Comparison of ENCODE assay signal across 28 cellular contexts in the genomic region with DNA sequence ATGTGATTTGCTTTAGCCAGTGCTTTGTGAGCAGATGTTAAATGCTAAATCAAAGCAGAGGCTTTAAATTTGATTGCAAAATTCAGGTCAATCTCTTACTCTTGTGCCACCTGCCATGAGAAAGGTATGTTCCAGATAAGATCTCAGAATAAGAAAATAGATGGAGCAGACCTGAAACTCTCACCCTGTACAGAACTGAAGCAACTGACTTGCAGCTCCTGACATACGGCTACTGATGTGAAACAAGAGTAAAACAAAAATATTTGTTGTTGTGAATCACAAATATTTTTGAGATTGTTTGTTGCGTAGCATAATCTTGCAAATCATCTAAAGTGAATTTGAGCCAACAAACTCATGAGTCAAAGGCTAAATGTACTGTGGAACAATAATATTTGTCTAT.
"Had no signal": no experiment of that assay in that cellular context is flagged by ENCODE, and none has a peak within 500 bp of the region (broad histone marks: within the 10 kb centered on the region; RNA-seq: fewer than 3 reads in every experiment).

No MANE protein-coding gene starts in this region.

- ATAC-seq: effector memory CD8-positive, alpha-beta T cell; foreskin keratinocyte; mucosa of descending colon; natural killer cell treated with Interleukin-12 subunit alpha and Interleukin-12 subunit beta and Interleukin-15 and Interleukin-18, amount 100 ng/mL, for 72 hours; sciatic nerve; stimulated activated naive CD8-positive, alpha-beta T cell treated with anti-CD3 and anti-CD28 coated beads, Interleukin-15, Interleukin-2, amounts not matched to agents 100 U/mL and 50 U/mL, for 24 hours had no signal

- H3K9me3 ChIP-seq: left ventricle myocardium inferior, mucosa of descending colon, neutrophil, ovary, prostate gland, thoracic aorta, uterus had no signal

- H3K27ac ChIP-seq: foreskin keratinocyte, left ventricle myocardium inferior, neutrophil, ovary, prostate gland, skin epidermis, thoracic aorta, uterus had no signal

- H3K27me3 ChIP-seq: foreskin keratinocyte, neutrophil, ovary, uterus had no signal

- H3K36me3 ChIP-seq: left ventricle myocardium inferior, neutrophil, ovary, prostate gland, thoracic aorta, uterus had no signal

- DNase-seq: activated CD4-positive, alpha-beta memory T cell treated with anti-CD3 and anti-CD28 coated beads for 36 hours; activated CD4-positive, alpha-beta T cell treated with anti-CD3 and anti-CD28 coated beads for 48 hours; activated CD8-positive, alpha-beta memory T cell treated with anti-CD3 and anti-CD28 coated beads, Interleukin-2, amount 50 U/mL, for 4 hours; activated gamma-delta T cell; activated naive CD4-positive, alpha-beta T cell treated with anti-CD3 and anti-CD28 coated beads, Interleukin-2, amount 10 ng/mL, durations not matched to agents 7 days and 5 days; activated T-cell treated with anti-CD3 and anti-CD28 coated beads, Interleukin-2, amount 50 U/mL, for 1 hour; amygdala; caudate nucleus; cortex of kidney; effector memory CD8-positive, alpha-beta T cell; foreskin keratinocyte; islet precursor cell; left ventricle myocardium inferior; mucosa of descending colon; ovary; retina; stimulated activated CD4-positive, alpha-beta T cell treated with anti-CD3 and anti-CD28 coated beads, Interleukin-12 subunit alpha, Interleukin-12 subunit beta, amount 100 ng/mL, for 4 hours; stimulated activated CD4-positive, alpha-beta T cell treated with anti-CD3 and anti-CD28 coated beads, Interleukin-4, amount 100 ng/mL, for 1 hour; stimulated activated naive CD8-positive, alpha-beta T cell treated with anti-CD3 and anti-CD28 coated beads, Interleukin-15, Interleukin-2, amounts not matched to agents 100 U/mL and 50 U/mL, for 24 hours; T-helper 1 cell; uterus had no signal

- H3K4me1 ChIP-seq: prostate gland, uterus had no signal

- H3K4me3 ChIP-seq: left ventricle myocardium inferior, lung, mucosa of descending colon, ovary, prostate gland, skin epidermis, thoracic aorta, uterus had no signal
